Comparison of ENCODE assay signal across 14 cellular contexts in the genomic region with DNA sequence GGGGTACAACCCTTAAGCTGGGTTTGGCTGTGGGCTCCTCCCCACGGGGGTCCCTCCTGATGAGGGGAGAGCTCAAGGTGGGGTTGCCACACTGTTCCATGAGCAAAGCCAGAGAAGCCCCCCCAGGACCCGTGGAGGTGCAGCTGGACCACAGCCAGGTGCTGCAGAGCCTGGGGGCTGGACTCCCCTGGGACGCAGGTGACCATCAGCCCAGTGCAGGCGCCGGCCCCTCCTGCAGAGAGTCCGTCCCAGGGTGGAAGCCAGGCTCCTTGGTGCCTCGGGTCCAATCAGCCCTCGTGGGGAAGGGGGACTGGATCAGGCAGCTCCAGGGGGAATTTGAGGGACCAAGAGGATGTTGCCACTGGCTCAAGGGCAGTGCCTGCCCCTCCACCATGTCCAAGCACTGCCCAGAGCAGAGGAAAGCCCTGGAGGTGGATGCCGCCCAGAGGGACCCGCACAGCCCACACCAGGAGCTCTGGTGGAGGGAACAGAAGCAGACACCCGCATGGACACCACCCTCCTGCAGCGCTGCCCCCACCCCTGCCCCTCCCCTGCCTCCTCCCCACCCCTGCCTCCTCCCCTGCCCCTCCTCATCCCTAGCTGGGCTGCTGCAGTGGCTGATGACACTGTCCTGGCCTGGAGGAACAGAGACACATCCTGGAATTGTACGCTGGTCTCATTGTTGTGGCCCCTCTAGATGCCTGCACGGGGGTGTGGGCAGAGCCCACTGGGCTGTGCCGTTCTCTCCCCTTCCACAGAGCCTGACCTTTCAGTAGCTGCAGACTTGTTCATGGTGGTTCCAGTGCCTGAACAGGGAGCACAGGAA.
"Had no signal": no experiment of that assay in that cellular context is flagged by ENCODE, and none has a peak within 500 bp of the region (broad histone marks: within the 10 kb centered on the region; RNA-seq: fewer than 3 reads in every experiment).

No MANE protein-coding gene starts in this region.

- H3K36me3 ChIP-seq: esophagus muscularis mucosa, neutrophil had no signal

- DNase-seq: activated CD4-positive, alpha-beta memory T cell treated with anti-CD3 and anti-CD28 coated beads, Interleukin-2, amount 10 ng/mL, durations not matched to agents 7 days and 5 days; activated gamma-delta T cell treated with Interleukin-2 at 50 U/mL for 16 hours; activated naive CD8-positive, alpha-beta T cell treated with anti-CD3 and anti-CD28 coated beads, Interleukin-2, amount 10 ng/mL, durations not matched to agents 7 days and 5 days; activated T-cell treated with anti-CD3 and anti-CD28 coated beads, Interleukin-2, amount 50 U/mL, for 48 hours; anterior cingulate cortex; midbrain; naive B cell; stimulated activated CD4-positive, alpha-beta T cell treated with anti-CD3 and anti-CD28 coated beads, Interleukin-4, amount 100 ng/mL, for 4 hours; stimulated activated naive CD8-positive, alpha-beta T cell treated with anti-CD3 and anti-CD28 coated beads, Interleukin-15, amount 100 ng/mL, for 72 hours; SW 1271; T-helper 9 cell; testis had no signal

- ATAC-seq: stimulated activated naive CD8-positive, alpha-beta T cell treated with anti-CD3 and anti-CD28 coated beads, Interleukin-15, amount 100 ng/mL, for 72 hours had no signal

- H3K4me3 ChIP-seq: esophagus muscularis mucosa, testis had no signal

- H3K27me3 ChIP-seq: esophagus muscularis mucosa, testis had no signal

- H3K27ac ChIP-seq: esophagus muscularis mucosa, neutrophil, testis had no signal

- H3K9me3 ChIP-seq: esophagus muscularis mucosa, neutrophil, testis had no signal

- H3K4me1 ChIP-seq: testis had no signal
